In the genomic region with DNA sequence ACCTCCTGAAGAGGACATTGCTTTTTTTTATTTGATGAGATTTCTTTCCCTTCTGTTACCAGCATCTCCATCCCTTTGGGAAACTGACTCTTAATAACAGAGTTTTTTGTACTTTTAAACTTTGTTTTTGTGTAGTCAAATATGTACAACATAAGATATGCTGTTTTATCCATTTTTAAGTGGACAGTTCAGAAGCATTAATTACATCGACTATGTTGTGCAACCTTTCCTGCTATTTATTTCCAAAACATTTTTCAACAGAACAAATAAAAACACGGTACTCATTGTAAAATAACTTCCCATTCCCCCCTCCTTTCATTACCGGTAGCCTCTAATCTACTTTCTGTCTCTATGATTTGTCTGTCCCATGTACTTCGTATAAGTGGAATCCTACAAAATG, we compare ENCODE assay signal across 28 cellular contexts.
"Had no signal": no experiment of that assay in that cellular context is flagged by ENCODE, and none has a peak within 500 bp of the region (broad histone marks: within the 10 kb centered on the region; RNA-seq: fewer than 3 reads in every experiment).

No MANE protein-coding gene starts in this region.

- H3K9me3 ChIP-seq: colonic mucosa, esophagus squamous epithelium, gastrocnemius medialis, heart right ventricle, left lung, lower lobe of right lung, mucosa of descending colon had no signal

- H3K27ac Mint-ChIP-seq: dendritic cell treated with granulocyte-macrophage colony-stimulating factor and Interleukin-4, amounts not matched to agents 40 ng/mL and 50 ng/mL, for 4 days; effector memory CD8-positive, alpha-beta T cell; endodermal cell; mesothelial cell of epicardium had no signal

- H3K4me3 Mint-ChIP-seq: dendritic cell treated with granulocyte-macrophage colony-stimulating factor and Interleukin-4, amounts not matched to agents 40 ng/mL and 50 ng/mL, for 4 days; effector memory CD8-positive, alpha-beta T cell; endodermal cell; mesothelial cell of epicardium had no signal

- H3K4me1 ChIP-seq: colonic mucosa had no signal

- DNase-seq: colonic mucosa; cortex of kidney; effector CD8-positive, alpha-beta T cell; effector memory CD8-positive, alpha-beta T cell; endodermal cell; erythroblast; esophagus squamous epithelium; foreskin fibroblast; foreskin melanocyte; gastrocnemius medialis; glutamatergic neuron; head of caudate nucleus; heart right ventricle; hippocampal formation; left cardiac atrium; left lung; left ventricle myocardium superior; lower lobe of right lung; mesenchymal stem cell; mucosa of descending colon; naive B cell had no signal

- H3K27me3 Mint-ChIP-seq: dendritic cell treated with granulocyte-macrophage colony-stimulating factor and Interleukin-4, amounts not matched to agents 40 ng/mL and 50 ng/mL, for 4 days; effector memory CD8-positive, alpha-beta T cell had no signal

- FAIRE-seq: endometrium, islet of Langerhans, keratinocyte had no signal

- H3K27me3 ChIP-seq: colonic mucosa, esophagus squamous epithelium, gastrocnemius medialis, heart right ventricle, left lung had no signal

- H3K4me3 ChIP-seq: colonic mucosa, esophagus squamous epithelium, gastrocnemius medialis, heart right ventricle, left lung, lower lobe of right lung, mucosa of descending colon had no signal

- H3K27ac ChIP-seq: colonic mucosa, epithelial cell of prostate, esophagus squamous epithelium, gastrocnemius medialis, heart right ventricle, left lung, lower lobe of right lung had no signal

- H3K9me3 Mint-ChIP-seq: dendritic cell treated with granulocyte-macrophage colony-stimulating factor and Interleukin-4, amounts not matched to agents 40 ng/mL and 50 ng/mL, for 4 days; effector memory CD8-positive, alpha-beta T cell; endodermal cell; naive B cell had no signal

- H3K36me3 Mint-ChIP-seq: mesothelial cell of epicardium, naive B cell had no signal

- H3K36me3 ChIP-seq: colonic mucosa, esophagus squamous epithelium, gastrocnemius medialis, heart right ventricle, left lung, lower lobe of right lung had no signal

- ATAC-seq: effector memory CD8-positive, alpha-beta T cell; esophagus mucosa; gastrocnemius medialis; heart right ventricle; left cardiac atrium; left lung; left ventricle myocardium superior; lower lobe of right lung; mucosa of descending colon had no signal
